Comparison of ENCODE assay signal across 8 cellular contexts in genomic region chr3:127959873-127960272, GRCh38. TPM values are rescaled to one million over a fixed set of nuclear protein-coding genes. Genes with fewer than 3 reads are reported as not detected.
DNase-seq lines count a peak whose midpoint lies in the region; ATAC-seq and TF ChIP-seq lines count a peak whose summit lies in the region.

No MANE protein-coding gene starts in this region.

- H3K27me3 ChIP-seq in Panc1 (ENCODE audit: control insufficient read depth, insufficient read depth, low read length) (peaks cover 23% of the 10 kb centered on the region), smooth muscle cell (ENCODE audit: low read depth) (no peaks in the 10 kb centered on the region), tibial artery (no peaks in the 10 kb centered on the region)

- H3K9me3 ChIP-seq in Panc1 (ENCODE audit: control insufficient read depth, insufficient read depth, low read depth, low read length) (no peaks in the 10 kb centered on the region), smooth muscle cell (replicated peaks; ENCODE audit: low read depth) (no peaks in the 10 kb centered on the region), tibial artery (no peaks in the 10 kb centered on the region)

- no peak overlapping the region for H3K9ac ChIP-seq in smooth muscle cell (ENCODE audit: low read depth)

- H3K4me3 ChIP-seq in Panc1 (ENCODE audit: low read depth in 2 of 2, low read length in 2 of 2) = no peak overlapping the region
- no peak overlapping the region for H3K4me3 ChIP-seq in fibroblast of villous mesenchyme (ENCODE audit: low read depth, low read length)
- no peak overlapping the region for H3K4me3 ChIP-seq in smooth muscle cell
- H3K4me3 ChIP-seq in tibial artery = no peak overlapping the region

- no peak overlapping the region for H3K4me3 Mint-ChIP-seq in effector memory CD8-positive, alpha-beta T cell

- CTCF ChIA-PET in Panc1 (lab: Charles Lee) = interaction anchor here (0.5 to 1.3 kb wide), 2 partner anchors 86 to 265 kb away, joined by 4 to 9 read pairs; no protein-coding TSS in a partner anchor

- H3K79me2 ChIP-seq in smooth muscle cell (ENCODE audit: low read depth) = no peaks in the 10 kb centered on the region

- H3K27ac ChIP-seq in C4-2B (no peak overlapping the region), Panc1 (ENCODE audit: low read length) (no peak overlapping the region), smooth muscle cell (ENCODE audit: low read depth) (no peak overlapping the region), tibial artery (no peak overlapping the region)

- BruUV-seq in Panc1 (replicated peaks; lab: Mats Ljungman, UMichigan) = no TSS peak

- H3F3A ChIP-seq in smooth muscle cell (ENCODE audit: low read depth) = no peaks in the 10 kb centered on the region

- no peaks in the 10 kb centered on the region for H3K9me3 Mint-ChIP-seq in effector memory CD8-positive, alpha-beta T cell

- H3K4me1 Mint-ChIP-seq in effector memory CD8-positive, alpha-beta T cell (ENCODE audit: low read depth in 2 of 2) = no peaks in the 10 kb centered on the region

- intact Hi-C loops in Panc1 (cut with micrococcal nuclease; ENCODE audit: unreplicated experiment) = no loop called here
- intact Hi-C loops in tibial artery (cut with DNase I; ENCODE audit: low total_unique reads) = loop anchor here (5.0 kb wide), 1 partner anchor 138 kb away; the partner anchor contains the start of gene MGLL

- H3K4me1 ChIP-seq in Panc1 (ENCODE audit: control insufficient read depth, insufficient read depth, low read length) (no peaks in the 10 kb centered on the region), smooth muscle cell (ENCODE audit: low read depth) (no peaks in the 10 kb centered on the region), tibial artery (peaks cover 0 to 9% (median 1%) of the 10 kb centered on the region in 4 donors)

- H3K27ac Mint-ChIP-seq in effector memory CD8-positive, alpha-beta T cell = no peak overlapping the region

- no peak overlapping the region for H3K4me2 ChIP-seq in smooth muscle cell

- peak; percentile 83 for ATAC-seq in Panc1
- ATAC-seq in effector memory CD8-positive, alpha-beta T cell (replicated peaks) = no peak

- WGBS in smooth muscle cell (ENCODE audit: low lambda C conversion rate) = 22% methylated on average over 4 of the region's 4 CpGs

- peaks cover 45 to 56% of the 10 kb centered on the region in 2 donors for H3K27me3 Mint-ChIP-seq in effector memory CD8-positive, alpha-beta T cell

- H4K20me1 ChIP-seq in smooth muscle cell (ENCODE audit: low read depth) = no peaks in the 10 kb centered on the region

- H3K36me3 ChIP-seq in Panc1 (ENCODE audit: control insufficient read depth, insufficient read depth, low read length) (no peaks in the 10 kb centered on the region), smooth muscle cell (ENCODE audit: low read depth) (no peaks in the 10 kb centered on the region), tibial artery (no peaks in the 10 kb centered on the region)

- in situ Hi-C loops in Panc1 (cut with HindIII; ENCODE audit: low pct_unique_long_range_greater_than_20kb, low sequenced_read_pairs) = loop anchor here (10.0 kb wide), 1 partner anchor 115 kb away; no protein-coding TSS in a partner anchor

- POLR2A ChIA-PET in Panc1 (lab: Charles Lee) = no interaction called here

- peak; percentile 78 for TF ChIP-seq CTCF in C4-2B (conservative IDR thresholded peaks at IDR 0.05)
- peak; percentile 67 for TF ChIP-seq CTCF in Panc1 (IDR thresholded peaks at IDR 0.05)
- TF ChIP-seq CTCF in fibroblast of villous mesenchyme (IDR thresholded peaks at IDR 0.05; ENCODE audit: insufficient read depth, low read depth, low read length) = peak; percentile 47
- peak; percentile 45 for TF ChIP-seq CTCF in smooth muscle cell (IDR thresholded peaks at IDR 0.05; ENCODE audit: borderline replicate concordance, insufficient read depth, poor library complexity, severe bottlenecking)
- peak in 1 of 2 experiments; percentile 19 for TF ChIP-seq CTCF in tibial artery (IDR thresholded peaks at IDR 0.05)

- H2AFZ ChIP-seq in smooth muscle cell (ENCODE audit: low read depth) = no peak overlapping the region

- DNase-seq in HPDE6-E6E7 (ENCODE audit: extremely low spot score) = peak; percentile 16
- DNase-seq in Panc1 (ENCODE audit: low read depth, low spot score) = no peak
- peak; percentile 22 for DNase-seq in fibroblast of villous mesenchyme (ENCODE audit: low read depth)
- no peak for DNase-seq in smooth muscle cell (lab: John Stamatoyannopoulos, UW; ENCODE audit: unreplicated experiment)
- no peak for DNase-seq in tibial artery
- DNase-seq in effector memory CD8-positive, alpha-beta T cell = no peak
- no peak for DNase-seq in NOMO-1 (lab: John Stamatoyannopoulos, UW; ENCODE audit: unreplicated experiment in 2 of 2)

- H3K36me3 Mint-ChIP-seq in effector memory CD8-positive, alpha-beta T cell (ENCODE audit: insufficient read depth) = no peaks in the 10 kb centered on the region

RNA-seq across cellular contexts. Expression of gene KBTBD12, which starts 44.8 kb away (rescaled TPM):
- total RNA-seq in Panc1 (2021; ENCODE audit: unreplicated experiment) = 0.28 TPM
- polyA plus RNA-seq in Panc1 (2012; ENCODE audit: insufficient read length) = not detected
- not detected in 2 replicates for total RNA-seq in fibroblast of villous mesenchyme
- not detected in 2 replicates for total RNA-seq in smooth muscle cell
- not detected in 2 replicates for polyA plus RNA-seq in smooth muscle cell

Comparison
In these comparisons a context has a peak if more than half of its experiments do, and no peak if none do; other contexts are left out.
1. DNase-seq: peak in HPDE6-E6E7 (single experiment) and fibroblast of villous mesenchyme (single experiment); none in Panc1 (single experiment), smooth muscle cell (single experiment), tibial artery (0 of 2), effector memory CD8-positive, alpha-beta T cell (0 of 3) and NOMO-1 (0 of 2).